ENCODE assay signal across 25 cellular contexts in genomic region chr4:170134821-170135220, GRCh38. TPM values are rescaled to one million over a fixed set of nuclear protein-coding genes. Genes with fewer than 3 reads are reported as not detected.
"Had no signal": no experiment of that assay in that cellular context is flagged by ENCODE, and none has a peak within 500 bp of the region (broad histone marks: within the 10 kb centered on the region; RNA-seq: fewer than 3 reads in every experiment).

No MANE protein-coding gene starts in this region.

- H3K27me3 ChIP-seq: adrenal gland, breast epithelium, SJSA1 had no signal

- ATAC-seq: activated CD4-positive, CD25-positive, alpha-beta regulatory T cell treated with anti-CD3 and anti-CD28 coated beads, Interleukin-2, amount 50 U/mL, for 24 hours; activated CD8-positive, alpha-beta T cell treated with anti-CD3 and anti-CD28 coated beads, Interleukin-2, amount 10 ng/mL, durations not matched to agents 7 days and 5 days; SK-N-SH treated with all-trans-retinoic acid at 6 μM for 48 hours had no signal

- DNase-seq: activated CD4-positive, alpha-beta T cell treated with anti-CD3 and anti-CD28 coated beads for 4 hours; activated CD4-positive, alpha-beta T cell treated with anti-CD3 and anti-CD28 coated beads, Interleukin-2, amount 50 U/mL, for 4 hours; activated CD8-positive, alpha-beta memory T cell treated with anti-CD3 and anti-CD28 coated beads, Interleukin-2, amount 50 U/mL, for 48 hours; activated CD8-positive, alpha-beta T cell treated with anti-CD3 and anti-CD28 coated beads, Interleukin-2, amount 10 ng/mL, durations not matched to agents 7 days and 5 days; activated naive CD4-positive, alpha-beta T cell treated with anti-CD3 and anti-CD28 coated beads, Interleukin-2, amount 50 U/mL, for 16 hours; activated naive CD8-positive, alpha-beta T cell treated with anti-CD3 and anti-CD28 coated beads, Interleukin-2, amount 10 ng/mL, durations not matched to agents 7 days and 5 days; activated T-cell treated with anti-CD3 and anti-CD28 coated beads, Interleukin-2, amount 50 U/mL, for 1 hour; adrenal gland; aorta; central memory CD4-positive, alpha-beta T cell; Kasumi-1; KBM-7; NCI-H1092; NCI-H1417; NCI-H1930; NCI-H2171; NCI-H2227 treated with DMSO at 0.1 percent for 48 hours; NCI-H446 treated with DMSO at 0.1 percent for 48 hours; NCI-H524 treated with DMSO at 0.1 percent for 48 hours; NCI-H774; SW 1271 had no signal

- H3K36me3 ChIP-seq: adrenal gland, breast epithelium, SJSA1 had no signal

- H3K4me3 ChIP-seq: adrenal gland, breast epithelium, SJSA1 had no signal

- H3K27ac ChIP-seq: adrenal gland, breast epithelium, SJSA1 had no signal

- H3K9me3 ChIP-seq: adrenal gland had no signal

- H3K4me1 ChIP-seq: adrenal gland, breast epithelium, SJSA1 had no signal

RNA-seq across cellular contexts. Expression of gene AADAT, which starts 45.1 kb away (rescaled TPM):
- total RNA-seq: activated CD8-positive, alpha-beta T cell treated with anti-CD3 and anti-CD28 coated beads, Interleukin-2, amount 10 ng/mL, durations not matched to agents 7 days and 5 days; activated naive CD8-positive, alpha-beta T cell treated with anti-CD3 and anti-CD28 coated beads, Interleukin-2, amount 10 ng/mL, durations not matched to agents 7 days and 5 days had no signal
